ENCODE assay signal across 12 cellular contexts in the genomic region with DNA sequence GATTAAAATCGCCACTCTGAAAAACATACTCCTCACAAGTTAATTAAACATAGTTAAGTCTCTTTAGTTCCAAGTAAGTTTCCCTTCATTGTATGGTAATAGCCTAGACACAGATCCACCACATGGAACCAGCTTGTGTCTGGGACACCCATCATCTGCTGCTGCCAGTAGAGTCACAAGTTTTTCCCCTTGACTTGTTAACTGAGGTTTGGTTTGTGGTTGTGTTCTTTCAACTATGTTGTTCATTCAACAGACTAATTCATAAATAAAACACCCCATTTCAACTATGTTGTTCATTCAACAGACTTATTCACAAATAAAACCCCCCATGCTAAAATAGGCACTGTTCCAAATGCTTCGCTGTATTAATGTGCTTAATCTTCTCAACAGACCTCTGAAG. TPM values are rescaled to one million over a fixed set of nuclear protein-coding genes. Genes with fewer than 3 reads are reported as not detected.
A peak's percentile ranks its signal among the peaks of the same experiment; 100 is the strongest.
DNase-seq lines count a peak whose midpoint lies in the region; ATAC-seq, FAIRE-seq and TF ChIP-seq lines count a peak whose summit lies in the region.
"Had no signal": no experiment of that assay in that cellular context is flagged by ENCODE, and none has a peak within 500 bp of the region (broad histone marks: within the 10 kb centered on the region; RNA-seq: fewer than 3 reads in every experiment).

No MANE protein-coding gene starts in this region.

- H3K9me2 ChIP-seq in MM.1S (replicated peaks; ENCODE audit: insufficient read depth, low read length) = no peaks in the 10 kb centered on the region

- no peak overlapping the region for H2AFZ ChIP-seq in MM.1S (ENCODE audit: low read length)

- H3K4me3 Mint-ChIP-seq in CD4-positive, alpha-beta memory T cell = peak overlapping the region in 7 of 8 donors; percentile 10 to 90 (median 76)
- no peak overlapping the region for H3K4me3 Mint-ChIP-seq in chondrocyte (ENCODE audit: unreplicated experiment)

- H3K4me1 ChIP-seq in CD4-positive, alpha-beta memory T cell (ENCODE audit: insufficient read depth, low read length) = peaks cover 92% of the 10 kb centered on the region
- peaks cover 92% of the 10 kb centered on the region for H3K4me1 ChIP-seq in MM.1S (ENCODE audit: low read length)
- H3K4me1 ChIP-seq in prostate gland (replicated peaks) = peaks cover 34% of the 10 kb centered on the region

- peaks cover 49 to 96% (median 73%) of the 10 kb centered on the region in 4 donors for H3K4me1 Mint-ChIP-seq in CD4-positive, alpha-beta memory T cell
- H3K4me1 Mint-ChIP-seq in chondrocyte (ENCODE audit: low read depth) = peaks cover 82% of the 10 kb centered on the region

- peak in 2 of 5 donors; percentile 34 to 65 for DNase-seq in CD4-positive, alpha-beta memory T cell
- DNase-seq in MM.1S = no peak
- no peak for DNase-seq in chondrocyte (ENCODE audit: low spot score)
- no peak for DNase-seq in prostate gland (ENCODE audit: low spot score)
- no peak for DNase-seq in DMS53 treated with DMSO at 0.1 percent for 48 hours (lab: John Stamatoyannopoulos, UW; ENCODE audit: unreplicated experiment)
- no peak for DNase-seq in frontal cortex (ENCODE audit: low spot score in 2 of 2)
- DNase-seq in omental fat pad (ENCODE audit: low spot score) = no peak
- DNase-seq: activated CD4-positive, alpha-beta T cell treated with anti-CD3 and anti-CD28 coated beads, Interleukin-2, amount 50 U/mL, for 1 hour; MV-4-11; NCI-H524 treated with DMSO at 0.1 percent for 48 hours; stimulated activated CD4-positive, alpha-beta T cell treated with anti-CD3 and anti-CD28 coated beads, Interleukin-4, amount 100 ng/mL, for 4 hours had no signal

- intact Hi-C loops in CD4-positive, alpha-beta memory T cell (cut with micrococcal nuclease) = no loop called here
- intact Hi-C loops in prostate gland (cut with DNase I) = no loop called here

- H3K27me3 Mint-ChIP-seq in CD4-positive, alpha-beta memory T cell = no peaks in the 10 kb centered on the region
- no peaks in the 10 kb centered on the region for H3K27me3 Mint-ChIP-seq in chondrocyte (ENCODE audit: low read depth)

- peaks cover 55% of the 10 kb centered on the region for H3F3A ChIP-seq in MM.1S (ENCODE audit: insufficient read depth, low read length)

- H3K4me3 ChIP-seq in CD4-positive, alpha-beta memory T cell (ENCODE audit: low read length in 2 of 2) = no peak overlapping the region
- no peak overlapping the region; the same call in 1 of the 2 replicates for H3K4me3 ChIP-seq in MM.1S (ENCODE audit: low read length)
- no peak overlapping the region for H3K4me3 ChIP-seq in prostate gland

- WGBS in prostate gland = 20% methylated on average over 2 of the region's 2 CpGs

- H3K79me2 ChIP-seq in MM.1S (ENCODE audit: low read length) = peaks cover 99% of the 10 kb centered on the region

- H3K27ac Mint-ChIP-seq in CD4-positive, alpha-beta memory T cell = peak overlapping the region; percentile 84 to 96 (median 92)
- peak overlapping the region; percentile 92 for H3K27ac Mint-ChIP-seq in chondrocyte (ENCODE audit: unreplicated experiment)

- no peaks in the 10 kb centered on the region for H3K9me3 ChIP-seq in CD4-positive, alpha-beta memory T cell (ENCODE audit: control insufficient read depth in 1 of 2, low read length in 2 of 2)
- no peaks in the 10 kb centered on the region for H3K9me3 ChIP-seq in MM.1S (replicated peaks; ENCODE audit: insufficient read depth, low read length)
- no peaks in the 10 kb centered on the region for H3K9me3 ChIP-seq in prostate gland

- TF ChIP-seq CTCF in MM.1S (IDR thresholded peaks at IDR 0.05; ENCODE audit: low read length) (no peak), chondrocyte (IDR thresholded peaks at IDR 0.05) (no peak), prostate gland (IDR thresholded peaks at IDR 0.05) (no peak), omental fat pad (IDR thresholded peaks at IDR 0.05) (no peak)

- FAIRE-seq in frontal cortex (lab: Jason Lieb, UNC) = no peak

- H3K27me3 ChIP-seq in CD4-positive, alpha-beta memory T cell (ENCODE audit: insufficient read depth, low read length) = no peaks in the 10 kb centered on the region
- no peaks in the 10 kb centered on the region for H3K27me3 ChIP-seq in MM.1S (replicated peaks; ENCODE audit: insufficient read depth, low read length)
- H3K27me3 ChIP-seq in prostate gland (replicated peaks; ENCODE audit: insufficient read depth) = no peaks in the 10 kb centered on the region

- peaks cover 65% of the 10 kb centered on the region for H4K20me1 ChIP-seq in MM.1S (ENCODE audit: insufficient read depth, low read length)

- no peak for TF ChIP-seq POLR2A in prostate gland (IDR thresholded peaks at IDR 0.05)

- ATAC-seq in omental fat pad (ENCODE audit: low FRiP score) (no peak), GM21447 (IDR thresholded peaks at IDR 0.05; ENCODE audit: unreplicated experiment) (no peak)

- no peaks in the 10 kb centered on the region for H3K9me3 Mint-ChIP-seq in CD4-positive, alpha-beta memory T cell
- H3K9me3 Mint-ChIP-seq in chondrocyte (ENCODE audit: low read depth) = no peaks in the 10 kb centered on the region

- peak overlapping the region; percentile 67 for H3K4me2 ChIP-seq in MM.1S (ENCODE audit: low read depth, low read length)

- peak overlapping the region; percentile 6; the same call in 1 of the 2 replicates for H3K9ac ChIP-seq in MM.1S (ENCODE audit: low read length)

- POLR2A ChIA-PET in CD4-positive, alpha-beta memory T cell (lab: Charles Lee; ENCODE audit: partially characterized antibody) = no interaction called here

- H3K27ac ChIP-seq in CD4-positive, alpha-beta memory T cell (ENCODE audit: low read depth, low read length) = peak overlapping the region; percentile 40
- peak overlapping the region; percentile 87; the same call in 1 of the 2 replicates for H3K27ac ChIP-seq in MM.1S (ENCODE audit: low read length)
- peak overlapping the region; percentile 47 to 65 for H3K27ac ChIP-seq in prostate gland

- H3K36me3 ChIP-seq in CD4-positive, alpha-beta memory T cell (ENCODE audit: insufficient read depth, low read length) = no peaks in the 10 kb centered on the region
- H3K36me3 ChIP-seq in MM.1S (replicated peaks; ENCODE audit: insufficient read depth, low read length) (no peaks in the 10 kb centered on the region), prostate gland (no peaks in the 10 kb centered on the region)

- H3K36me3 Mint-ChIP-seq in CD4-positive, alpha-beta memory T cell = peaks cover 5 to 28% of the 10 kb centered on the region in 2 donors
- H3K36me3 Mint-ChIP-seq in chondrocyte (ENCODE audit: low read depth) = peaks cover 2% of the 10 kb centered on the region

- CTCF ChIA-PET in CD4-positive, alpha-beta memory T cell (lab: Charles Lee; ENCODE audit: partially characterized antibody) = interaction anchor here (1.8 to 2.2 kb wide), 3 partner anchors 10 to 116 kb away, joined by 5 to 22 read pairs (median 6); no protein-coding TSS in a partner anchor

RNA-seq across cellular contexts. Expression of a gene that starts 24.4 kb away (rescaled TPM):
- 100 to 1,000 TPM; 142 to 143 TPM for total RNA-seq in CD4-positive, alpha-beta memory T cell
- polyA plus RNA-seq in CD4-positive, alpha-beta memory T cell = 10 to 100 TPM; 54.1 to 56.4 TPM
- total RNA-seq in chondrocyte = 362 to 407 TPM (median 372 TPM) in 3 replicates
- total RNA-seq in prostate gland = 100 to 1,000 TPM; 643 to 716 TPM
- 597 TPM for total RNA-seq in frontal cortex
- total RNA-seq in omental fat pad = 100 to 1,000 TPM; 489 to 684 (median 635) TPM
